27 cellular contexts compared by ENCODE assay signal in genomic region chr4:179803857-179804256, GRCh38.
DNase-seq lines count a peak whose midpoint lies in the region; ATAC-seq and TF ChIP-seq lines count a peak whose summit lies in the region.
"Had no signal": no experiment of that assay in that cellular context is flagged by ENCODE, and none has a peak within 500 bp of the region (broad histone marks: within the 10 kb centered on the region; RNA-seq: fewer than 3 reads in every experiment).

No MANE protein-coding gene starts in this region.

- CTCF ChIA-PET in PC-3 (lab: Charles Lee), result no interaction called here

- no peaks in the 10 kb centered on the region for H3K4me1 ChIP-seq in GM23338 (ENCODE audit: insufficient read depth)
- H3K4me1 ChIP-seq in PC-3 (ENCODE audit: insufficient read depth, low read length), result no peaks in the 10 kb centered on the region
- H3K4me1 ChIP-seq: A549 had no signal

- no peak overlapping the region for H3K9ac ChIP-seq in PC-3 (ENCODE audit: low read length)

- POLR2A ChIA-PET in PC-3 (lab: Charles Lee; ENCODE audit: unreplicated experiment), result no interaction called here

- no peak for TF ChIP-seq CTCF in GM23338 (conservative IDR thresholded peaks at IDR 0.05; ENCODE audit: low read depth in 2 of 2)
- no peak for TF ChIP-seq CTCF in PC-3 (conservative IDR thresholded peaks at IDR 0.05; ENCODE audit: low read depth, low read length)
- TF ChIP-seq CTCF in epithelial cell of esophagus (IDR thresholded peaks at IDR 0.05; ENCODE audit: insufficient read depth, low read depth, low read length, missing control alignments), result no peak
- no peak for TF ChIP-seq CTCF in osteocyte (IDR thresholded peaks at IDR 0.05)

- H2AFZ ChIP-seq in GM23338, result no peak overlapping the region
- H2AFZ ChIP-seq in PC-3 (ENCODE audit: low read length), result no peak overlapping the region

- no peak for ATAC-seq in GM23338
- ATAC-seq in PC-3, result peak; percentile 31; the same call in 1 of the 2 replicates
- ATAC-seq in GM21576 (IDR thresholded peaks at IDR 0.05; ENCODE audit: unreplicated experiment), result no peak
- ATAC-seq in stimulated activated naive CD8-positive, alpha-beta T cell treated with anti-CD3 and anti-CD28 coated beads, Interleukin-15, amount 100 ng/mL, for 72 hours, result no peak
- no peak for ATAC-seq in GM19023 (IDR thresholded peaks at IDR 0.05; ENCODE audit: unreplicated experiment)
- ATAC-seq: A549 had no signal

- H3K27ac ChIP-seq in GM23338 (ENCODE audit: low read depth), result no peak overlapping the region
- H3K27ac ChIP-seq in PC-3 (ENCODE audit: low read length), result no peak overlapping the region
- H3K27ac ChIP-seq: A549 had no signal

- DNase-seq in GM23338 (ENCODE audit: low spot score), result no peak
- peak; percentile 28 for DNase-seq in PC-3
- DNase-seq in epithelial cell of esophagus (ENCODE audit: low read depth), result peak; percentile 4
- DNase-seq in non-pigmented ciliary epithelial cell (ENCODE audit: low read depth), result peak; percentile 22
- DNase-seq in osteocyte (ENCODE audit: extremely low spot score, unreplicated experiment), result no peak
- no peak for DNase-seq in stimulated activated naive CD8-positive, alpha-beta T cell treated with anti-CD3 and anti-CD28 coated beads, Interleukin-15, amount 100 ng/mL, for 72 hours
- DNase-seq: C1 segment of cervical spinal cord; CD4-positive, alpha-beta memory T cell; COR-L47; DMS79; GF-D8; H7; KBM-7; NCI-H1105 treated with DMSO at 0.1 percent for 48 hours; NCI-H146; NCI-H1930; NCI-H2107; NCI-H446; NCI-H524 treated with DMSO at 0.1 percent for 48 hours; NCI-H774; NK-92 treated with Interleukin-12 subunit alpha and Interleukin-12 subunit beta, amount 100 ng/mL, for 24 hours; RPMI8226; SHP77 treated with DMSO at 0.1 percent for 48 hours had no signal

- H3K36me3 ChIP-seq in GM23338 (ENCODE audit: insufficient read depth), result no peaks in the 10 kb centered on the region
- no peaks in the 10 kb centered on the region for H3K36me3 ChIP-seq in PC-3 (ENCODE audit: low read depth, low read length)
- H3K36me3 ChIP-seq: MG63 had no signal

- no peaks in the 10 kb centered on the region for H3K9me3 ChIP-seq in PC-3 (ENCODE audit: low read length)
- H3K9me3 ChIP-seq: A549, MG63 had no signal

- intact Hi-C loops in PC-3 (cut with micrococcal nuclease), result no loop called here

- no peak overlapping the region for H3K4me3 ChIP-seq in GM23338
- H3K4me3 ChIP-seq in PC-3 (ENCODE audit: low read length), result no peak overlapping the region
- H3K4me3 ChIP-seq in epithelial cell of esophagus (ENCODE audit: low read length), result no peak overlapping the region
- H3K4me3 ChIP-seq: A549, MG63 had no signal

- H3K79me2 ChIP-seq in GM23338 (replicated peaks; ENCODE audit: insufficient read depth) (no peaks in the 10 kb centered on the region), PC-3 (ENCODE audit: low read length) (no peaks in the 10 kb centered on the region)

- no peaks in the 10 kb centered on the region for H3K9me2 ChIP-seq in GM23338 (ENCODE audit: insufficient read depth)
- no peaks in the 10 kb centered on the region for H3K9me2 ChIP-seq in PC-3 (replicated peaks; ENCODE audit: low read length)

- H3K9me3 Mint-ChIP-seq in GM23338 (no peaks in the 10 kb centered on the region), osteocyte (ENCODE audit: unreplicated experiment) (no peaks in the 10 kb centered on the region)
- peaks cover 6 to 16% of the 10 kb centered on the region in 2 donors for H3K9me3 Mint-ChIP-seq in stimulated activated naive CD8-positive, alpha-beta T cell treated with anti-CD3 and anti-CD28 coated beads, Interleukin-15, amount 100 ng/mL, for 72 hours

- H3K4me2 ChIP-seq in GM23338 (no peak overlapping the region), PC-3 (ENCODE audit: low read length) (no peak overlapping the region)
- H3K4me2 ChIP-seq: A549 had no signal

- no peaks in the 10 kb centered on the region for H3K36me3 Mint-ChIP-seq in GM23338 (ENCODE audit: low read depth)
- no peaks in the 10 kb centered on the region for H3K36me3 Mint-ChIP-seq in osteocyte (ENCODE audit: unreplicated experiment)
- H3K36me3 Mint-ChIP-seq: CD4-positive, alpha-beta memory T cell had no signal

- H3K27me3 Mint-ChIP-seq in GM23338 (ENCODE audit: insufficient read depth, low read depth, poor library complexity) (no peaks in the 10 kb centered on the region), osteocyte (ENCODE audit: unreplicated experiment) (peaks cover 9% of the 10 kb centered on the region)
- no peaks in the 10 kb centered on the region for H3K27me3 Mint-ChIP-seq in stimulated activated naive CD8-positive, alpha-beta T cell treated with anti-CD3 and anti-CD28 coated beads, Interleukin-15, amount 100 ng/mL, for 72 hours
- H3K27me3 Mint-ChIP-seq: CD4-positive, alpha-beta memory T cell had no signal

- H3F3A ChIP-seq in GM23338 (replicated peaks; ENCODE audit: low read depth) (no peaks in the 10 kb centered on the region), PC-3 (ENCODE audit: low read length, unreplicated experiment) (no peaks in the 10 kb centered on the region)

- H3K27ac Mint-ChIP-seq in GM23338 (0 out of 2 replicates have a peak overlapping the region, but pooled peaks have one; percentile 49), osteocyte (ENCODE audit: unreplicated experiment) (no peak overlapping the region)
- H3K27ac Mint-ChIP-seq in stimulated activated naive CD8-positive, alpha-beta T cell treated with anti-CD3 and anti-CD28 coated beads, Interleukin-15, amount 100 ng/mL, for 72 hours, result no peak overlapping the region
- H3K27ac Mint-ChIP-seq: CD4-positive, alpha-beta memory T cell had no signal

- H3K27me3 ChIP-seq in GM23338 (ENCODE audit: insufficient read depth) (no peaks in the 10 kb centered on the region), PC-3 (ENCODE audit: low read length) (no peaks in the 10 kb centered on the region)
- H3K27me3 ChIP-seq: MG63 had no signal

- no peak overlapping the region for H3K4me3 Mint-ChIP-seq in GM23338
- no peak overlapping the region for H3K4me3 Mint-ChIP-seq in osteocyte (ENCODE audit: unreplicated experiment)
- no peak overlapping the region for H3K4me3 Mint-ChIP-seq in stimulated activated naive CD8-positive, alpha-beta T cell treated with anti-CD3 and anti-CD28 coated beads, Interleukin-15, amount 100 ng/mL, for 72 hours
- H3K4me3 Mint-ChIP-seq: CD4-positive, alpha-beta memory T cell had no signal

- no TSS peak for BruUV-seq in PC-3 (replicated peaks; lab: Mats Ljungman, UMichigan)

- H4K20me1 ChIP-seq in GM23338 (replicated peaks; ENCODE audit: insufficient read depth), result no peaks in the 10 kb centered on the region
- no peaks in the 10 kb centered on the region for H4K20me1 ChIP-seq in PC-3 (ENCODE audit: low read length)

- 0 out of 3 replicates have a peak, but pooled peaks cover 6% of the 10 kb centered on the region for H3K4me1 Mint-ChIP-seq in GM23338
- peaks cover 4% of the 10 kb centered on the region for H3K4me1 Mint-ChIP-seq in osteocyte (ENCODE audit: unreplicated experiment)
- H3K4me1 Mint-ChIP-seq in stimulated activated naive CD8-positive, alpha-beta T cell treated with anti-CD3 and anti-CD28 coated beads, Interleukin-15, amount 100 ng/mL, for 72 hours, result no peaks in the 10 kb centered on the region
- H3K4me1 Mint-ChIP-seq: CD4-positive, alpha-beta memory T cell had no signal

TF ChIP-seq in GM23338, 12 proteins besides CTCF, POLR2A, EP300 and RAD21 (continues in another document):
- TF ChIP-seq STAT1 (IDR thresholded peaks at IDR 0.05; ENCODE audit: unreplicated experiment), result no peak
- TF ChIP-seq POLR2AphosphoS5 (IDR thresholded peaks at IDR 0.05; ENCODE audit: low read depth), result no peak
- TF ChIP-seq ZNF114 (CRISPR knock-in tag; IDR thresholded peaks at IDR 0.05), result no peak
- TF ChIP-seq NANOG (IDR thresholded peaks at IDR 0.05; ENCODE audit: borderline replicate concordance), result no peak
- TF ChIP-seq JUNB (IDR thresholded peaks at IDR 0.05; ENCODE audit: unreplicated experiment), result no peak

Comparison
In these comparisons a context has a peak if more than half of its experiments do, and no peak if none do; other contexts are left out.
1. DNase-seq: peak in PC-3 (single experiment), epithelial cell of esophagus (single experiment) and non-pigmented ciliary epithelial cell (single experiment); none in GM23338 (single experiment), osteocyte (single experiment) and stimulated activated naive CD8-positive, alpha-beta T cell treated with anti-CD3 and anti-CD28 coated beads, Interleukin-15, amount 100 ng/mL, for 72 hours (0 of 2).